In the genomic region with DNA sequence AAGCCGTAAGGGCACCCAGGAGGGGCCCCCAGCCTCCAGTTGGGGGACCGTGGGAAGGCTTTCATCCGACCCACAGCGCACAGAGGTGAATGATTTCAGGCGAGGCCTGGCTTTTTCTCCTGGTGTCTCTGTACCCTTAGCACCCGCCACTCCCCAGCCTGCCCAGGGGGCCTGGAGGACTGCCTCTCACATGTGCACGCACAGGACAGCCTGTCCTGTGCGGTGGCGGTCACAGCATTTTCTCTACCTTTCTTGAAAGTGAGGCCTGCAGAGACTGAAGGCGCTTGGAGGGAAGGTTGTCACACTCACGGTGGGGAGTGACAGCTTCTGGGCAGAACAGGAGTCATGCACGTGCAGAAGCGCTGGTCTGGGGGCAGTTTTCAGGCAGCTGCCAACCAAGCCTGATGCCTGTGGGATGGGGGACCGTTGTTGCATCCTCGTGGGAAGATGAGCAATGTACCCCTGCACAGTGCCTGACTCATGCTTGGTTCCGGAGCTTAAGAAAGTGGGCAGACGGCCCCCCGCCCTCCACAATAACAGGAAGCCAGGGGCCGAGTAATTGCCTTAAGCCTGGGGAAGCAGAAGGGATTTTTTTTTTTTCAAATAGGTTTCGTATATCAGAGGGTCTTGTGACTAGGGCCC, we compare ENCODE assay signal across 12 cellular contexts.
DNase-seq lines count a peak whose midpoint lies in the region; ATAC-seq and TF ChIP-seq lines count a peak whose summit lies in the region.
"Had no signal": no experiment of that assay in that cellular context is flagged by ENCODE, and none has a peak within 500 bp of the region (broad histone marks: within the 10 kb centered on the region; RNA-seq: fewer than 3 reads in every experiment).

No MANE protein-coding gene starts in this region.

- peak; percentile 71 for ATAC-seq in GM18868 (IDR thresholded peaks at IDR 0.05; ENCODE audit: unreplicated experiment)
- no peak for ATAC-seq in GM19395 (IDR thresholded peaks at IDR 0.05; ENCODE audit: unreplicated experiment)
- ATAC-seq in HG02798 (IDR thresholded peaks at IDR 0.05; ENCODE audit: poor library complexity, unreplicated experiment): no peak
- ATAC-seq: pancreas had no signal

- peaks cover 7% of the 10 kb centered on the region for H3K9me3 Mint-ChIP-seq in chondrocyte (ENCODE audit: low read depth)
- peaks cover 2% of the 10 kb centered on the region for H3K9me3 Mint-ChIP-seq in neural progenitor cell

- H3K36me3 ChIP-seq in neural progenitor cell: no peaks in the 10 kb centered on the region
- H3K36me3 ChIP-seq: pancreas had no signal

- no peak overlapping the region for H2AFZ ChIP-seq in neural progenitor cell (replicated peaks)

- H3K27ac ChIP-seq in neural progenitor cell: no peak overlapping the region
- H3K27ac ChIP-seq: pancreas had no signal

- H3K9ac ChIP-seq in neural progenitor cell: no peak overlapping the region

- no peaks in the 10 kb centered on the region for H3K79me2 ChIP-seq in neural progenitor cell (ENCODE audit: low read depth)

- peak; percentile 79 for DNase-seq in NCI-H82 treated with DMSO at 0.1 percent for 48 hours (lab: John Stamatoyannopoulos, UW; ENCODE audit: unreplicated experiment)
- no peak for DNase-seq in chondrocyte (ENCODE audit: low spot score)
- DNase-seq in neural progenitor cell (ENCODE audit: low spot score): no peak
- DNase-seq in activated naive CD4-positive, alpha-beta T cell (lab: John Stamatoyannopoulos, UW): no peak
- no peak for DNase-seq in foreskin melanocyte
- DNase-seq: cortex of kidney, DMS79, H9 had no signal

- no peak for TF ChIP-seq CTCF in chondrocyte (IDR thresholded peaks at IDR 0.05)
- no peak for TF ChIP-seq CTCF in neural progenitor cell (IDR thresholded peaks at IDR 0.05)

- H3K9me3 ChIP-seq in neural progenitor cell (ENCODE audit: low read depth): no peaks in the 10 kb centered on the region
- H3K9me3 ChIP-seq: pancreas had no signal

- H3K27me3 Mint-ChIP-seq in chondrocyte (ENCODE audit: low read depth) (no peaks in the 10 kb centered on the region), neural progenitor cell (ENCODE audit: insufficient read depth, low read depth) (peaks cover 11% of the 10 kb centered on the region)

- H3K27me3 ChIP-seq in neural progenitor cell: no peaks in the 10 kb centered on the region
- H3K27me3 ChIP-seq: pancreas had no signal

- peaks cover 7% of the 10 kb centered on the region for H3K4me1 ChIP-seq in neural progenitor cell
- H3K4me1 ChIP-seq: pancreas had no signal

- H3K4me1 Mint-ChIP-seq in chondrocyte (ENCODE audit: low read depth): peaks cover 28% of the 10 kb centered on the region
- H3K4me1 Mint-ChIP-seq in neural progenitor cell: peaks cover 36% of the 10 kb centered on the region

- peak overlapping the region; percentile 41 for H3K4me3 Mint-ChIP-seq in chondrocyte (ENCODE audit: unreplicated experiment)
- H3K4me3 Mint-ChIP-seq in neural progenitor cell: no peak overlapping the region
- H3K4me3 Mint-ChIP-seq: H9 had no signal

- H3K4me3 ChIP-seq in neural progenitor cell: no peak overlapping the region
- H3K4me3 ChIP-seq: pancreas had no signal

- H4K20me1 ChIP-seq in neural progenitor cell (ENCODE audit: low read depth): peaks cover 18% of the 10 kb centered on the region

- peaks cover 7% of the 10 kb centered on the region for H3K36me3 Mint-ChIP-seq in chondrocyte (ENCODE audit: low read depth)
- H3K36me3 Mint-ChIP-seq in neural progenitor cell: peaks cover 1% of the 10 kb centered on the region

- peak overlapping the region; percentile 69 for H3K27ac Mint-ChIP-seq in chondrocyte (ENCODE audit: unreplicated experiment)
- peak overlapping the region; percentile 74 for H3K27ac Mint-ChIP-seq in neural progenitor cell

- no peaks in the 10 kb centered on the region for H3F3A ChIP-seq in neural progenitor cell (ENCODE audit: low read depth)

- no peak overlapping the region for H3K4me2 ChIP-seq in neural progenitor cell
